17 cellular contexts compared by ENCODE assay signal in the genomic region with DNA sequence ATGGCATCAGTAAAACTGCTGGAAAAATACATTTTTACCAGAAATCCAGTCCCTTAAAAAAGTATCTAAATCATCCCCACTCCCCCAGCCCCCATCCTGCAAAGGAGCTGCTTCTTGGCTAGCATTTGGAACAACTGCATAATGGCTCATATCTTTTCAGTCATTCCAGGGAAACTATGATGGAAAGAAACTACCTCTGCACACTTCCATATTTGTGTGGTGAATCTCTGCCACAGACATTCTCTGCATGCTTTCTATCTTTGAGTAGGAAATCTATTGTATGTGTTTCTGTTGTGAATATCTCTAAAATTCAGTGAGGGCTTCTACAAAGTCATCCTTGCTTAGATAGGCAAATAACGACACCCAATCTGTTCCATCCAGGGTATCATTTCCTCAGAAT.
"Had no signal": no experiment of that assay in that cellular context is flagged by ENCODE, and none has a peak within 500 bp of the region (broad histone marks: within the 10 kb centered on the region; RNA-seq: fewer than 3 reads in every experiment).

No MANE protein-coding gene starts in this region.

- H3K27me3 Mint-ChIP-seq: activated CD4-positive, alpha-beta T cell treated with anti-CD3 and anti-CD28 coated beads for 36 hours; activated CD8-positive, alpha-beta T cell treated with anti-CD3 and anti-CD28 coated beads for 36 hours; activated naive CD8-positive, alpha-beta T cell treated with anti-CD3 and anti-CD28 coated beads, Interleukin-2, amount 50 U/mL, for 24 hours; brain had no signal

- DNase-seq: activated CD4-positive, alpha-beta T cell treated with anti-CD3 and anti-CD28 coated beads for 36 hours; activated CD8-positive, alpha-beta memory T cell treated with anti-CD3 and anti-CD28 coated beads, Interleukin-2, amount 50 U/mL, for 48 hours; activated CD8-positive, alpha-beta T cell treated with anti-CD3 and anti-CD28 coated beads for 36 hours; activated naive CD4-positive, alpha-beta T cell treated with Interleukin-2 at 50 U/mL for 16 hours; activated naive CD8-positive, alpha-beta T cell treated with anti-CD3 and anti-CD28 coated beads, Interleukin-2, amount 50 U/mL, for 24 hours; foreskin melanocyte; heart right ventricle; kidney; pancreas; T-helper 1 cell; tibial artery had no signal

- H3K9me3 Mint-ChIP-seq: activated naive CD8-positive, alpha-beta T cell treated with anti-CD3 and anti-CD28 coated beads, Interleukin-2, amount 50 U/mL, for 24 hours; activated T-helper 1 cell treated with anti-CD3 and anti-CD28 coated beads, Interleukin-12 subunit alpha, Interleukin-12 subunit beta, Interleukin-2, Interleukin-4 antibody, amounts not matched to agents 30 ng/mL and 10 ng/mL and 1 ng/mL, durations not matched to agents 14 hours and 24 hours and 36 hours; brain; neural progenitor cell had no signal

- H2AFZ ChIP-seq: neural progenitor cell had no signal

- H3K27ac Mint-ChIP-seq: activated CD4-positive, alpha-beta T cell treated with anti-CD3 and anti-CD28 coated beads for 36 hours; activated CD8-positive, alpha-beta T cell treated with anti-CD3 and anti-CD28 coated beads for 36 hours; activated naive CD8-positive, alpha-beta T cell treated with anti-CD3 and anti-CD28 coated beads, Interleukin-2, amount 50 U/mL, for 24 hours; activated T-helper 1 cell treated with anti-CD3 and anti-CD28 coated beads, Interleukin-12 subunit alpha, Interleukin-12 subunit beta, Interleukin-2, Interleukin-4 antibody, amounts not matched to agents 30 ng/mL and 10 ng/mL and 1 ng/mL, durations not matched to agents 14 hours and 24 hours and 36 hours; brain; neural progenitor cell had no signal

- H3K4me1 Mint-ChIP-seq: activated CD4-positive, alpha-beta T cell treated with anti-CD3 and anti-CD28 coated beads for 36 hours; activated naive CD8-positive, alpha-beta T cell treated with anti-CD3 and anti-CD28 coated beads, Interleukin-2, amount 50 U/mL, for 24 hours had no signal

- H3K36me3 Mint-ChIP-seq: brain, neural progenitor cell had no signal

- H3K27ac ChIP-seq: esophagus muscularis mucosa, heart right ventricle, neural progenitor cell, pancreas, skin epidermis, tibial artery, vagina had no signal

- ATAC-seq: activated CD4-positive, alpha-beta T cell treated with anti-CD3 and anti-CD28 coated beads for 36 hours; activated CD8-positive, alpha-beta T cell treated with anti-CD3 and anti-CD28 coated beads for 36 hours; activated naive CD8-positive, alpha-beta T cell treated with anti-CD3 and anti-CD28 coated beads, Interleukin-2, amount 50 U/mL, for 24 hours; pancreas had no signal

- H3K4me3 ChIP-seq: esophagus muscularis mucosa, heart right ventricle, neural progenitor cell, pancreas, skin epidermis, tibial artery, vagina had no signal

- H3K9me3 ChIP-seq: esophagus muscularis mucosa, heart right ventricle, pancreas, tibial artery, vagina had no signal

- H3K4me1 ChIP-seq: esophagus muscularis mucosa, neural progenitor cell, pancreas, tibial artery, vagina had no signal

- H3K4me3 Mint-ChIP-seq: activated CD4-positive, alpha-beta T cell treated with anti-CD3 and anti-CD28 coated beads for 36 hours; activated CD8-positive, alpha-beta T cell treated with anti-CD3 and anti-CD28 coated beads for 36 hours; activated naive CD8-positive, alpha-beta T cell treated with anti-CD3 and anti-CD28 coated beads, Interleukin-2, amount 50 U/mL, for 24 hours; activated T-helper 1 cell treated with anti-CD3 and anti-CD28 coated beads, Interleukin-12 subunit alpha, Interleukin-12 subunit beta, Interleukin-2, Interleukin-4 antibody, amounts not matched to agents 30 ng/mL and 10 ng/mL and 1 ng/mL, durations not matched to agents 14 hours and 24 hours and 36 hours; brain; neural progenitor cell had no signal

- H3K36me3 ChIP-seq: esophagus muscularis mucosa, heart right ventricle, neural progenitor cell, pancreas, tibial artery, vagina had no signal

- H3K4me2 ChIP-seq: neural progenitor cell had no signal

- H3K9ac ChIP-seq: neural progenitor cell had no signal

- H3K27me3 ChIP-seq: esophagus muscularis mucosa, heart right ventricle, neural progenitor cell, pancreas, tibial artery, vagina had no signal
